Comparison of ENCODE assay signal across 20 cellular contexts in the genomic region with DNA sequence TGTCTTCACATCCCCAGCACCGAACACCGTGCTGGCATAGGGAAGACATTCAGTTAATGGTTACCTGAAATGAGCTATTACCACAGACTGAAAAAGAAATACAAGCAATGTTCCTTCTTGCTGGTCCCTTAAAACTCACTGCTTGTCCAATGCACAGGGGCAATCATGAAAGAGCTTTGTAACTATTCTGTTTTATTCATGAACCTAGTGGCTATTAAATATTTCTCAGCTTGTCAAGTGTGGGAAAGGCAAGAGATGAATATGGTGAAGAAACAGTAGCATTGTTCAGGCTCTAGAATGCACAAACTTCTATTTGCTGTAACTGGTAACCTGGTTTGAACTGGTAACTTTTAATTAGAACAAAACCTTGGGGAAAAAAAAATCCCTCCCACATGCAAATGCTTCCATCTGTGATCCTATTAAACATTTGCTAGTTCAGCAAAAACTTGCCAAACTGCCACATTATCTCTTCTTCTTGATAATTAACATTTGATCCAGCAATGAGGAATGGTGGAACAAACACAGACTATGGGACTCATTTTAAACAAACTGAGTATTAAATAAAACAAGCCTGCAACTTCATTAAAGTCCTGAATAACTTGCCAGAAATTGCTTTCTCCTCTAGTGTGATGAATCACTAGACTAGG. TPM values are rescaled to one million over a fixed set of nuclear protein-coding genes. Genes with fewer than 3 reads are reported as not detected.
"Had no signal": no experiment of that assay in that cellular context is flagged by ENCODE, and none has a peak within 500 bp of the region (broad histone marks: within the 10 kb centered on the region; RNA-seq: fewer than 3 reads in every experiment).

No MANE protein-coding gene starts in this region.

- H3K9me3 ChIP-seq: left lung, thyroid gland, upper lobe of right lung had no signal

- H3K27ac ChIP-seq: foreskin keratinocyte, left lung, neural progenitor cell, right atrium auricular region, thyroid gland, upper lobe of right lung had no signal

- H3K9ac ChIP-seq: neural progenitor cell had no signal

- DNase-seq: activated B cell treated with CpG ODN at 0.5 μM for 24 hours; activated CD4-positive, alpha-beta memory T cell treated with anti-CD3 and anti-CD28 coated beads for 36 hours; activated CD4-positive, alpha-beta T cell treated with anti-CD3 and anti-CD28 coated beads for 4 hours; activated naive CD4-positive, alpha-beta T cell treated with anti-CD3 and anti-CD28 coated beads for 36 hours; activated T-cell treated with anti-CD3 and anti-CD28 coated beads, Interleukin-2, amount 50 U/mL, for 48 hours; amygdala; effector CD8-positive, alpha-beta T cell; erythroblast; foreskin keratinocyte; kidney; left lung; naive thymus-derived CD4-positive, alpha-beta T cell; stimulated activated CD4-positive, alpha-beta T cell treated with anti-CD3 and anti-CD28 coated beads, Interleukin-12 subunit alpha, Interleukin-12 subunit beta, amount 100 ng/mL, for 4 hours; substantia nigra; T-helper 17 cell; thyroid gland; upper lobe of right lung had no signal

- H3K36me3 ChIP-seq: left lung, neural progenitor cell, right atrium auricular region, thyroid gland, upper lobe of right lung had no signal

- H3K27me3 ChIP-seq: foreskin keratinocyte, left lung, neural progenitor cell, right atrium auricular region, thyroid gland, upper lobe of right lung had no signal

- H3K4me2 ChIP-seq: neural progenitor cell had no signal

- H3K4me3 ChIP-seq: left lung, lung, neural progenitor cell, right atrium auricular region, thyroid gland, upper lobe of right lung had no signal

- ATAC-seq: foreskin keratinocyte; left lung; naive thymus-derived CD4-positive, alpha-beta T cell; T-helper 17 cell had no signal

- H2AFZ ChIP-seq: neural progenitor cell had no signal

- H3K4me1 ChIP-seq: foreskin keratinocyte, left lung, neural progenitor cell, thyroid gland, upper lobe of right lung had no signal

- FAIRE-seq: kidney had no signal

RNA-seq across cellular contexts. Expression of gene KCTD16, which starts 36.4 kb away (rescaled TPM):
- total RNA-seq: activated B cell treated with CpG ODN at 0.5 μM for 24 hours, T-helper 17 cell had no signal
